Comparison of ENCODE assay signal across 20 cellular contexts in genomic region chr1:38772953-38773352, GRCh38.
DNase-seq lines count a peak whose midpoint lies in the region; ATAC-seq, FAIRE-seq and TF ChIP-seq lines count a peak whose summit lies in the region.
"Had no signal": no experiment of that assay in that cellular context is flagged by ENCODE, and none has a peak within 500 bp of the region (broad histone marks: within the 10 kb centered on the region; RNA-seq: fewer than 3 reads in every experiment).

No MANE protein-coding gene starts in this region.

- no peak for TF ChIP-seq RAD21 in HepG2 (CRISPR knock-in tag; IDR thresholded peaks at IDR 0.05)

- no peaks in the 10 kb centered on the region for H3K36me3 Mint-ChIP-seq in MCF 10A (ENCODE audit: insufficient read depth, unreplicated experiment)
- H3K36me3 Mint-ChIP-seq: CD8-positive, alpha-beta T cell had no signal

- no peak overlapping the region for H3K4me3 Mint-ChIP-seq in MCF 10A (ENCODE audit: unreplicated experiment)
- H3K4me3 Mint-ChIP-seq: B cell; CD4-positive, alpha-beta T cell; CD8-positive, alpha-beta T cell had no signal

- no peaks in the 10 kb centered on the region for H3K9me3 Mint-ChIP-seq in MCF 10A (ENCODE audit: unreplicated experiment)
- H3K9me3 Mint-ChIP-seq: CD4-positive, alpha-beta T cell; CD8-positive, alpha-beta T cell had no signal

- no peak for DNase-seq in HepG2 (ENCODE audit: low spot score)
- no peak for DNase-seq in right lobe of liver
- DNase-seq in MCF 10A (ENCODE audit: unreplicated experiment): no peak
- DNase-seq: AML-193; Caco-2; Calu3; CD4-positive, alpha-beta T cell; CD8-positive, alpha-beta T cell; DMS79 treated with DMSO at 0.1 percent for 48 hours; GF-D8 had no signal

- CTCF ChIA-PET in HepG2 (lab: Yijun Ruan, JAX; ENCODE audit: low intra/inter-chr PET ratio, low total read pairs) (no interaction called here), HEK293 (lab: Yijun Ruan, JAX) (no interaction called here), MCF 10A (lab: Yijun Ruan, JAX) (no interaction called here)

- intact Hi-C loops in HepG2 (cut with micrococcal nuclease; ENCODE audit: unreplicated experiment): no loop called here
- intact Hi-C loops in right lobe of liver (cut with DNase I): no loop called here
- intact Hi-C loops in MCF 10A (cut with micrococcal nuclease): no loop called here

- no peak overlapping the region for H3K27ac Mint-ChIP-seq in MCF 10A (ENCODE audit: low read depth, unreplicated experiment)
- H3K27ac Mint-ChIP-seq: B cell; CD4-positive, alpha-beta T cell; CD8-positive, alpha-beta T cell had no signal

- no peak for FAIRE-seq in HepG2 (lab: Jason Lieb, UNC)
- FAIRE-seq: A549, D721Med, G401.6, GM12891, GM19239 had no signal

- no peak overlapping the region for H3K4me2 ChIP-seq in HepG2 (ENCODE audit: low read depth, low read length)
- H3K4me2 ChIP-seq: A549 had no signal

- TF ChIP-seq POLR2A in HepG2 (IDR thresholded peaks at IDR 0.05; ENCODE audit: insufficient read depth in 1 of 2, low read depth in 2 of 2, low read length in 2 of 2) (no peak), right lobe of liver (IDR thresholded peaks at IDR 0.05) (no peak)

- BruUV-seq in HepG2 (replicated peaks; lab: Mats Ljungman, UMichigan) (no TSS peak), MCF 10A (replicated peaks; lab: Mats Ljungman, UMichigan) (no TSS peak)

- no peaks in the 10 kb centered on the region for H3K4me1 Mint-ChIP-seq in MCF 10A (ENCODE audit: insufficient read depth, unreplicated experiment)
- H3K4me1 Mint-ChIP-seq: B cell had no signal

- peaks cover 4 to 5% of the 10 kb centered on the region in 2 experiments; a peak in 1 of 5 replicates for H3K27me3 ChIP-seq in HepG2 (ENCODE audit: control insufficient read depth in 1 of 2, insufficient read depth in 2 of 2, low read length in 2 of 2)
- no peaks in the 10 kb centered on the region for H3K27me3 ChIP-seq in right lobe of liver

- 13% methylated on average over 3 of the region's 3 CpGs for WGBS in HepG2 (ENCODE audit: low lambda C conversion rate)
- WGBS in right lobe of liver (ENCODE audit: insufficient coverage, low coverage, low lambda C conversion rate, missing lambda C conversion rate): 56% methylated on average over 3 of the region's 3 CpGs

- POLR2A ChIA-PET in HepG2 (lab: Yijun Ruan, JAX): no interaction called here
- POLR2A ChIA-PET in HEK293 (lab: Yijun Ruan, JAX): no interaction called here
- POLR2A ChIA-PET in MCF 10A (lab: Yijun Ruan, JAX): no interaction called here

- peaks cover 43% of the 10 kb centered on the region for H3K27me3 Mint-ChIP-seq in MCF 10A (ENCODE audit: insufficient read depth, unreplicated experiment)

- TF ChIP-seq EP300 in HepG2 (IDR thresholded peaks at IDR 0.05; ENCODE audit: low read depth in 2 of 2, low read length in 2 of 2) (no peak), HepG2 (CRISPR knock-in tag; IDR thresholded peaks at IDR 0.05; ENCODE audit: borderline replicate concordance) (no peak)

- no peak for ATAC-seq in HepG2
- no peak for ATAC-seq in right lobe of liver
- ATAC-seq in HG02885 (IDR thresholded peaks at IDR 0.05; ENCODE audit: poor library complexity, unreplicated experiment): no peak
- ATAC-seq: A549; CD8-positive, alpha-beta T cell had no signal

- in situ Hi-C loops in HepG2 (cut with HindIII; ENCODE audit: extremely low pct_ligation_motif_present, low pct_unique_long_range_greater_than_20kb): no loop called here

- H3K27ac ChIP-seq in HepG2 (ENCODE audit: extremely low read length, insufficient read depth, low read length) (no peak overlapping the region), right lobe of liver (no peak overlapping the region), HEK293 (ENCODE audit: extremely low read depth, low read depth, low read length) (no peak overlapping the region)
- H3K27ac ChIP-seq: 22Rv1, A549, C4-2B had no signal

- H2AFZ ChIP-seq in HepG2 (ENCODE audit: low read length): no peak overlapping the region

- no peak overlapping the region for H3K9ac ChIP-seq in HepG2 (ENCODE audit: insufficient read depth, low read depth, low read length)

- H3K4me1 ChIP-seq in HepG2 (ENCODE audit: insufficient read depth, low read length) (no peaks in the 10 kb centered on the region), right lobe of liver (no peaks in the 10 kb centered on the region), HEK293 (ENCODE audit: control insufficient read depth, insufficient read depth, low read length) (peaks cover 5% of the 10 kb centered on the region; the same call in 1 of the 2 replicates)
- H3K4me1 ChIP-seq: A549, Caco-2 had no signal

- H3K36me3 ChIP-seq in HepG2 (replicated peaks in 1 of 2; ENCODE audit: control insufficient read depth in 1 of 2, insufficient read depth in 2 of 2, low read length in 2 of 2) (no peaks in the 10 kb centered on the region), right lobe of liver (no peaks in the 10 kb centered on the region), HEK293 (ENCODE audit: control insufficient read depth in 2 of 2, insufficient read depth in 1 of 2, low read length in 2 of 2) (no peaks in the 10 kb centered on the region)

- H3K79me2 ChIP-seq in HepG2 (ENCODE audit: insufficient read depth, low read length): no peaks in the 10 kb centered on the region

- H4K20me1 ChIP-seq in HepG2 (ENCODE audit: insufficient read depth, low read length): no peaks in the 10 kb centered on the region

- no peak for TF ChIP-seq CTCF in HepG2 (CRISPR knock-in tag; IDR thresholded peaks at IDR 0.05)
- no peak for TF ChIP-seq CTCF in right lobe of liver (IDR thresholded peaks at IDR 0.05)
- no peak for TF ChIP-seq CTCF in HEK293 (tag by site-specific recombination; IDR thresholded peaks at IDR 0.05)
- no peak for TF ChIP-seq CTCF in MCF 10A (IDR thresholded peaks at IDR 0.05; ENCODE audit: unreplicated experiment)

- H3K9me3 ChIP-seq in HepG2 (ENCODE audit: low read length) (no peaks in the 10 kb centered on the region), right lobe of liver (no peaks in the 10 kb centered on the region), HEK293 (ENCODE audit: control insufficient read depth, insufficient read depth, low read depth, low read length) (no peaks in the 10 kb centered on the region)
- H3K9me3 ChIP-seq: A549, Caco-2 had no signal

- H3K4me3 ChIP-seq in HepG2 (replicated peaks in 1 of 3; ENCODE audit: insufficient read depth in 1 of 3, low read depth in 2 of 3, low read length in 3 of 3): no peak overlapping the region
- no peak overlapping the region for H3K4me3 ChIP-seq in right lobe of liver
- H3K4me3 ChIP-seq in HEK293 (ENCODE audit: low read depth, low read length): no peak overlapping the region
- H3K4me3 ChIP-seq: A549 had no signal

TF ChIP-seq in HepG2, 621 proteins besides CTCF, POLR2A, EP300 and RAD21:
- TF ChIP-seq ZNF441 (CRISPR knock-in tag; IDR thresholded peaks at IDR 0.05; ENCODE audit: borderline replicate concordance) (no peak), ZNF234 (CRISPR knock-in tag; conservative IDR thresholded peaks at IDR 0.05) (no peak), ATF7 (IDR thresholded peaks at IDR 0.05) (0 out of 2 replicates have a peak, but pooled peaks have one; percentile 45), ATF7 (CRISPR knock-in tag; IDR thresholded peaks at IDR 0.05) (no peak), RBM22 (optimal IDR thresholded peaks at IDR 0.05; ENCODE audit: low read length) (no peak), SP2 (CRISPR knock-in tag; IDR thresholded peaks at IDR 0.05) (no peak), GATAD1 (CRISPR knock-in tag; IDR thresholded peaks at IDR 0.05) (no peak), MBNL3 (CRISPR knock-in tag; conservative IDR thresholded peaks at IDR 0.05) (no peak), NPAS2 (CRISPR knock-in tag; IDR thresholded peaks at IDR 0.05; ENCODE audit: borderline replicate concordance) (no peak), TCF7L2 (IDR thresholded peaks at IDR 0.05; ENCODE audit: low read depth, low read length) (no peak)

TF ChIP-seq in HEK293, 187 proteins besides CTCF, POLR2A, EP300 and RAD21 (continues in another document):
- no peak for TF ChIP-seq ZNF544 (tag by site-specific recombination; IDR thresholded peaks at IDR 0.05)
- no peak for TF ChIP-seq ZNF239 (tag by site-specific recombination; IDR thresholded peaks at IDR 0.05)
- TF ChIP-seq ZFP41 (tag by site-specific recombination; IDR thresholded peaks at IDR 0.05; ENCODE audit: borderline replicate concordance): no peak
- TF ChIP-seq ZNF530 (tag by site-specific recombination; IDR thresholded peaks at IDR 0.05; ENCODE audit: low read depth): no peak
- no peak for TF ChIP-seq ZNF398 (tag by site-specific recombination; IDR thresholded peaks at IDR 0.05)
- no peak for TF ChIP-seq ZNF645 (tag by site-specific recombination; IDR thresholded peaks at IDR 0.05)
- TF ChIP-seq ZNF366 (tag by site-specific recombination; conservative IDR thresholded peaks at IDR 0.05): 0 out of 2 replicates have a peak, but pooled peaks have one; percentile 54
- no peak for TF ChIP-seq GLIS1 (tag by site-specific recombination; IDR thresholded peaks at IDR 0.05)
- TF ChIP-seq MEIS1 (CRISPR knock-in tag; IDR thresholded peaks at IDR 0.05; ENCODE audit: borderline replicate concordance): no peak

Comparison
In these comparisons a context has a peak if more than half of its experiments do, and no peak if none do; other contexts are left out.
1. Of the 63 proteins assayed by ChIP-seq in both HepG2 and HEK293: peak only in HepG2: none; only in HEK293: ATF2, ZBTB20, ZNF629 and ZNF768; in both: none; in neither: 59.